Comparison of ENCODE assay signal across 12 cellular contexts in the genomic region with DNA sequence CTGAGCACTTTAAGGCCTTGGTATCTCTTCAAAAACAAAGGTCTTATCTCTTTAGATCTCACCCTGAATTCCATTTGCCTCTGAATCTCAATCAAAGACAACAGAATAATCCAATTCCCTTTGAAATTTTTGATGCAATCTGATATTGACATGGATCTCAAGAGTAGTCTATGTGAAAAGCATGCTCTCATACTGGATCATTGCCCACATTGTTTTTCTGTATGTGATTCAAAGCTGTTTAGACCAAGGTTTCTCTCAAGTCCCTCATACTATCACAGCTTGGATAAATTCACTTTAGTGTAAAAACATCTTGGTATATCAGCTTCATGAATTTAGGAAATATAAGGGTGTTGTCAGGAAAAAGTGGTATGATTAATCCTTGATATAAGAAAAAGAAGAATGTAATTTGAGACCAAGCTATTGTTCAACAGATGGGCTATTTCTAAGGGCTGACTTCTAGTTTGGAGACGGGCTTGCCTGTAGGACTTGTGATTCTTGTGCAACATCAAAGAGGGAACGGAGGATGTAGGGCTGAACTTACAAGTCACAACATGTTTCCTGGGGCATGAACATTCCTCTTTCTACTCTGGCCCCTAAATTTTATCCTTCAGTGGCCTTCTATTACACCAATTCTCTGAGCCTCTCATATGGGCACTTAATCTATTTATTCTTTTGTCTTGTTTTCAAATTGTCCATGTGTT.
A peak's percentile ranks its signal among the peaks of the same experiment; 100 is the strongest.
DNase-seq lines count a peak whose midpoint lies in the region; ATAC-seq, FAIRE-seq and TF ChIP-seq lines count a peak whose summit lies in the region.
"Had no signal": no experiment of that assay in that cellular context is flagged by ENCODE, and none has a peak within 500 bp of the region (broad histone marks: within the 10 kb centered on the region; RNA-seq: fewer than 3 reads in every experiment).

No MANE protein-coding gene starts in this region.

- TF ChIP-seq CTCF in cardiac fibroblast (IDR thresholded peaks at IDR 0.05; ENCODE audit: low read depth, low read length) (no peak), nephron (IDR thresholded peaks at IDR 0.05; ENCODE audit: unreplicated experiment in 3 of 3) (no peak), upper lobe of left lung (IDR thresholded peaks at IDR 0.05) (no peak)

- no peaks in the 10 kb centered on the region for H3K9me3 ChIP-seq in upper lobe of left lung

- WGBS in upper lobe of left lung, 2 donors = 47 to 63% methylated on average over 2 of the region's 2 CpGs

- H3K4me1 ChIP-seq in upper lobe of left lung = no peaks in the 10 kb centered on the region

- peak overlapping the region; percentile 0 to 9 (median 5) for H3K27ac Mint-ChIP-seq in nephron
- no peak overlapping the region for H3K27ac Mint-ChIP-seq in effector memory CD8-positive, alpha-beta T cell
- H3K27ac Mint-ChIP-seq: activated CD4-positive, alpha-beta T cell treated with anti-CD3 and anti-CD28 coated beads for 36 hours had no signal

- H3K4me3 Mint-ChIP-seq in nephron = no peak overlapping the region
- no peak overlapping the region for H3K4me3 Mint-ChIP-seq in effector memory CD8-positive, alpha-beta T cell
- H3K4me3 Mint-ChIP-seq: activated CD4-positive, alpha-beta T cell treated with anti-CD3 and anti-CD28 coated beads for 36 hours; CD14-positive monocyte had no signal

- no peaks in the 10 kb centered on the region for H3K36me3 ChIP-seq in upper lobe of left lung
- H3K36me3 ChIP-seq: SJCRH30 had no signal

- FAIRE-seq in urothelium cell line (lab: Jason Lieb, UNC) = no peak

- TF ChIP-seq EP300 in upper lobe of left lung (IDR thresholded peaks at IDR 0.05) = no peak

- no peak for ATAC-seq in effector memory CD8-positive, alpha-beta T cell (replicated peaks)
- no peak for ATAC-seq in upper lobe of left lung (ENCODE audit: low FRiP score in 2 of 2)
- ATAC-seq: activated CD4-positive, alpha-beta T cell treated with anti-CD3 and anti-CD28 coated beads for 36 hours had no signal

- peaks cover 19% of the 10 kb centered on the region for H3K4me1 Mint-ChIP-seq in nephron
- H3K4me1 Mint-ChIP-seq in effector memory CD8-positive, alpha-beta T cell (ENCODE audit: low read depth in 2 of 2) = no peaks in the 10 kb centered on the region
- H3K4me1 Mint-ChIP-seq: activated CD4-positive, alpha-beta T cell treated with anti-CD3 and anti-CD28 coated beads for 36 hours had no signal

- H3K4me3 ChIP-seq in cardiac fibroblast (replicated peaks in 1 of 2; ENCODE audit: low read depth in 2 of 2, low read length in 2 of 2) = no peak overlapping the region
- no peak overlapping the region for H3K4me3 ChIP-seq in upper lobe of left lung
- H3K4me3 ChIP-seq: SJCRH30 had no signal

- H3K27ac ChIP-seq in upper lobe of left lung = no peak overlapping the region
- H3K27ac ChIP-seq: SJCRH30 had no signal

- no peaks in the 10 kb centered on the region for H3K9me3 Mint-ChIP-seq in nephron
- no peaks in the 10 kb centered on the region for H3K9me3 Mint-ChIP-seq in effector memory CD8-positive, alpha-beta T cell
- H3K9me3 Mint-ChIP-seq: CD14-positive monocyte had no signal

- no peak for TF ChIP-seq POLR2A in upper lobe of left lung (IDR thresholded peaks at IDR 0.05)

- no peaks in the 10 kb centered on the region for H3K27me3 ChIP-seq in upper lobe of left lung
- H3K27me3 ChIP-seq: SJCRH30 had no signal

- no peaks in the 10 kb centered on the region for H3K36me3 Mint-ChIP-seq in nephron (ENCODE audit: low read depth)
- H3K36me3 Mint-ChIP-seq in effector memory CD8-positive, alpha-beta T cell (ENCODE audit: insufficient read depth) = no peaks in the 10 kb centered on the region
- H3K36me3 Mint-ChIP-seq: CD14-positive monocyte had no signal

- H3K27me3 Mint-ChIP-seq in nephron (ENCODE audit: low read depth) = no peaks in the 10 kb centered on the region
- no peaks in the 10 kb centered on the region for H3K27me3 Mint-ChIP-seq in effector memory CD8-positive, alpha-beta T cell
- H3K27me3 Mint-ChIP-seq: activated CD4-positive, alpha-beta T cell treated with anti-CD3 and anti-CD28 coated beads for 36 hours had no signal

- DNase-seq in HCEC 1CT (peak; percentile 56), NCI-H226 (peak; percentile 6), cardiac fibroblast (ENCODE audit: low read depth in 2 of 2) (peak; percentile 89 to 92), DMS153 treated with DMSO at 0.1 percent for 48 hours (lab: John Stamatoyannopoulos, UW; ENCODE audit: unreplicated experiment) (no peak), urothelium cell line (ENCODE audit: low spot score) (no peak), upper lobe of left lung (no peak)
- DNase-seq in effector memory CD8-positive, alpha-beta T cell = no peak
- DNase-seq: activated CD4-positive, alpha-beta T cell treated with anti-CD3 and anti-CD28 coated beads for 36 hours; NCI-H510A treated with DMSO at 0.1 percent for 48 hours had no signal

Comparison
In these comparisons a context has a peak if more than half of its experiments do, and no peak if none do; other contexts are left out.
1. DNase-seq: peak in HCEC 1CT (single experiment), NCI-H226 (single experiment) and cardiac fibroblast (2 of 2); none in DMS153 treated with DMSO at 0.1 percent for 48 hours (single experiment), effector memory CD8-positive, alpha-beta T cell (0 of 3), urothelium cell line (single experiment) and upper lobe of left lung (0 of 2).
2. H3K27ac Mint-ChIP-seq: peak in nephron (3 of 3); none in effector memory CD8-positive, alpha-beta T cell (0 of 2).